ENCODE assay signal across 8 cellular contexts in the genomic region with DNA sequence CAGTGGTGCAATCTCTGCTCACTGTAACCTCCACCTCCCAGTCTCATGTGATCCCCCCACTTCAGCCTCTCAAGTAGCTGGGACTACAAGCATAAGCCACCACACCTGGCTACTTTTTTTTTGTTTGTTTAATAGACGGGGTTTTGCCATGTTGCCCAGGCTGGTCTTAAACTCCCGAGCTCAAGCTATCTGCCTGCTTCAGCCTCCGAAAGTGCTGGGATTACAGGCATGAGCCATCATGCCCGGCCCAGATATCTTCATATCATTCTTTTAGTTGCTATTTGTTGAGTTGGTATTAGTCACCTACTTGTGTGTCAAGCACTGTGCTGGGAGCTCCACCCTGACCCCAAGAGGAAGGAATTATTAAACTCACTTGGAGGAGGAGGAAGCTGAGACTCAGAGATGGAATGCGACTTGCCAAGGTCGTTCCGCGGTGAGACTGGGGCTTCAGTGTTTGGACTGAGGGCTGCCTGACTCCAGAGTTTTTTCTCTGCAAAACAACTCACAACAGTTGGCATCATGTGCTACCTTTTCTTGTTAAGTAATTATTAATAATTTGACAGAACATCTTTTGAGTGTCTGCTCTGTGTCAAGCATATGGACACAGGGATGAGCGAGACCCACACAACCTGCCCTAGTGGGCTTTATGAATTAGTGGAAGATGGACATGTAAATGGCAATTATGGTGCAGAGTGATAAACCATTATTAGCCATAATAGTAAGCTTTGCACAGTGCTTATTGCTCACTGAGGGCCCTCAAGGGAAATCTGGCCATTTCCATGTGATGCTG.
DNase-seq lines count a peak whose midpoint lies in the region; ATAC-seq and TF ChIP-seq lines count a peak whose summit lies in the region.

No MANE protein-coding gene starts in this region.

- intact Hi-C loops in gastrocnemius medialis (cut with DNase I; ENCODE audit: low total_unique reads) = no loop called here

- no peaks in the 10 kb centered on the region for H3K9me3 Mint-ChIP-seq in GM23338

- no peak overlapping the region for H3K27ac Mint-ChIP-seq in GM23338

- H3K79me2 ChIP-seq in GM23338 (replicated peaks; ENCODE audit: insufficient read depth) = no peaks in the 10 kb centered on the region

- H3K4me3 ChIP-seq in GM23338 = no peak overlapping the region
- no peak overlapping the region for H3K4me3 ChIP-seq in SJSA1
- H3K4me3 ChIP-seq in gastrocnemius medialis = no peak overlapping the region

- in situ Hi-C loops in gastrocnemius medialis (cut with MboI; ENCODE audit: low sequenced_read_pairs in 4 of 4) = no loop called here

- H3K4me2 ChIP-seq in GM23338 = no peak overlapping the region

- no peaks in the 10 kb centered on the region for H3K9me3 ChIP-seq in SJSA1 (replicated peaks)
- no peaks in the 10 kb centered on the region for H3K9me3 ChIP-seq in gastrocnemius medialis

- H3K27me3 ChIP-seq in GM23338 (ENCODE audit: insufficient read depth) (no peaks in the 10 kb centered on the region), SJSA1 (replicated peaks) (no peaks in the 10 kb centered on the region; the same call in 1 of the 2 replicates), gastrocnemius medialis (no peaks in the 10 kb centered on the region)

- H4K20me1 ChIP-seq in GM23338 (replicated peaks; ENCODE audit: insufficient read depth) = no peaks in the 10 kb centered on the region

- H3K4me1 ChIP-seq in GM23338 (ENCODE audit: insufficient read depth) = peaks cover 28% of the 10 kb centered on the region
- H3K4me1 ChIP-seq in SJSA1 (replicated peaks) = peaks cover 38% of the 10 kb centered on the region
- H3K4me1 ChIP-seq in gastrocnemius medialis = peaks cover 0 to 9% of the 10 kb centered on the region in 2 donors

- TF ChIP-seq CTCF in GM23338 (conservative IDR thresholded peaks at IDR 0.05; ENCODE audit: low read depth in 2 of 2) (peak; percentile 48 to 63), gastrocnemius medialis (IDR thresholded peaks at IDR 0.05 in 4 of 5, conservative IDR thresholded peaks at IDR 0.05 in 1 of 5) (no peak)

- H3K27me3 Mint-ChIP-seq in GM23338 (ENCODE audit: insufficient read depth, low read depth, poor library complexity) = peaks cover 22% of the 10 kb centered on the region

- no peaks in the 10 kb centered on the region for H3F3A ChIP-seq in GM23338 (replicated peaks; ENCODE audit: low read depth)

- no peaks in the 10 kb centered on the region for H3K9me2 ChIP-seq in GM23338 (ENCODE audit: insufficient read depth)

- no peaks in the 10 kb centered on the region for H3K36me3 ChIP-seq in GM23338 (ENCODE audit: insufficient read depth)
- no peaks in the 10 kb centered on the region for H3K36me3 ChIP-seq in SJSA1
- H3K36me3 ChIP-seq in gastrocnemius medialis = no peaks in the 10 kb centered on the region

- DNase-seq in GM23338 (ENCODE audit: low spot score) = peak; percentile 82
- DNase-seq in SJSA1 (ENCODE audit: low read depth in 1 of 2, low spot score in 2 of 2) = peak; percentile 90 to 91
- peak; percentile 82 for DNase-seq in foreskin melanocyte
- peak in 1 of 2 donors; percentile 24 for DNase-seq in gastrocnemius medialis
- DNase-seq in NCI-H146 (lab: John Stamatoyannopoulos, UW) = no peak
- DNase-seq in activated CD4-positive, alpha-beta T cell treated with anti-CD3 and anti-CD28 coated beads for 1 hour = no peak

- no peaks in the 10 kb centered on the region for H3K36me3 Mint-ChIP-seq in GM23338 (ENCODE audit: low read depth)

- no peak overlapping the region for H3K4me3 Mint-ChIP-seq in GM23338

- no peak for TF ChIP-seq POLR2A in gastrocnemius medialis (IDR thresholded peaks at IDR 0.05)

- H3K4me1 Mint-ChIP-seq in GM23338 = peaks cover 43% of the 10 kb centered on the region

- ATAC-seq in GM23338 (peak; percentile 79), gastrocnemius medialis (peak; percentile 81 to 89), HG03342 (IDR thresholded peaks at IDR 0.05; ENCODE audit: unreplicated experiment) (no peak), GM18868 (IDR thresholded peaks at IDR 0.05; ENCODE audit: unreplicated experiment) (no peak)

- H3K27ac ChIP-seq in GM23338 (ENCODE audit: low read depth) (no peak overlapping the region), SJSA1 (peak overlapping the region; percentile 30; the same call in 1 of the 2 replicates), gastrocnemius medialis (no peak overlapping the region)

- H2AFZ ChIP-seq in GM23338 = peak overlapping the region; percentile 29; the same call in 1 of the 2 replicates

TF ChIP-seq in GM23338, 12 proteins besides CTCF, POLR2A, EP300 and RAD21 (continues in another document):
- TF ChIP-seq POLR2AphosphoS5 (IDR thresholded peaks at IDR 0.05; ENCODE audit: low read depth) (no peak), JUNB (IDR thresholded peaks at IDR 0.05; ENCODE audit: unreplicated experiment) (no peak), CREB1 (CRISPR knock-in tag; IDR thresholded peaks at IDR 0.05; ENCODE audit: low read depth) (no peak), STAT1 (IDR thresholded peaks at IDR 0.05; ENCODE audit: unreplicated experiment) (no peak), EZH2phosphoT487 (IDR thresholded peaks at IDR 0.05; ENCODE audit: unreplicated experiment) (no peak), ZNF114 (CRISPR knock-in tag; IDR thresholded peaks at IDR 0.05) (no peak), NANOG (IDR thresholded peaks at IDR 0.05; ENCODE audit: borderline replicate concordance) (no peak)
- TF ChIP-seq, protein P1, sequence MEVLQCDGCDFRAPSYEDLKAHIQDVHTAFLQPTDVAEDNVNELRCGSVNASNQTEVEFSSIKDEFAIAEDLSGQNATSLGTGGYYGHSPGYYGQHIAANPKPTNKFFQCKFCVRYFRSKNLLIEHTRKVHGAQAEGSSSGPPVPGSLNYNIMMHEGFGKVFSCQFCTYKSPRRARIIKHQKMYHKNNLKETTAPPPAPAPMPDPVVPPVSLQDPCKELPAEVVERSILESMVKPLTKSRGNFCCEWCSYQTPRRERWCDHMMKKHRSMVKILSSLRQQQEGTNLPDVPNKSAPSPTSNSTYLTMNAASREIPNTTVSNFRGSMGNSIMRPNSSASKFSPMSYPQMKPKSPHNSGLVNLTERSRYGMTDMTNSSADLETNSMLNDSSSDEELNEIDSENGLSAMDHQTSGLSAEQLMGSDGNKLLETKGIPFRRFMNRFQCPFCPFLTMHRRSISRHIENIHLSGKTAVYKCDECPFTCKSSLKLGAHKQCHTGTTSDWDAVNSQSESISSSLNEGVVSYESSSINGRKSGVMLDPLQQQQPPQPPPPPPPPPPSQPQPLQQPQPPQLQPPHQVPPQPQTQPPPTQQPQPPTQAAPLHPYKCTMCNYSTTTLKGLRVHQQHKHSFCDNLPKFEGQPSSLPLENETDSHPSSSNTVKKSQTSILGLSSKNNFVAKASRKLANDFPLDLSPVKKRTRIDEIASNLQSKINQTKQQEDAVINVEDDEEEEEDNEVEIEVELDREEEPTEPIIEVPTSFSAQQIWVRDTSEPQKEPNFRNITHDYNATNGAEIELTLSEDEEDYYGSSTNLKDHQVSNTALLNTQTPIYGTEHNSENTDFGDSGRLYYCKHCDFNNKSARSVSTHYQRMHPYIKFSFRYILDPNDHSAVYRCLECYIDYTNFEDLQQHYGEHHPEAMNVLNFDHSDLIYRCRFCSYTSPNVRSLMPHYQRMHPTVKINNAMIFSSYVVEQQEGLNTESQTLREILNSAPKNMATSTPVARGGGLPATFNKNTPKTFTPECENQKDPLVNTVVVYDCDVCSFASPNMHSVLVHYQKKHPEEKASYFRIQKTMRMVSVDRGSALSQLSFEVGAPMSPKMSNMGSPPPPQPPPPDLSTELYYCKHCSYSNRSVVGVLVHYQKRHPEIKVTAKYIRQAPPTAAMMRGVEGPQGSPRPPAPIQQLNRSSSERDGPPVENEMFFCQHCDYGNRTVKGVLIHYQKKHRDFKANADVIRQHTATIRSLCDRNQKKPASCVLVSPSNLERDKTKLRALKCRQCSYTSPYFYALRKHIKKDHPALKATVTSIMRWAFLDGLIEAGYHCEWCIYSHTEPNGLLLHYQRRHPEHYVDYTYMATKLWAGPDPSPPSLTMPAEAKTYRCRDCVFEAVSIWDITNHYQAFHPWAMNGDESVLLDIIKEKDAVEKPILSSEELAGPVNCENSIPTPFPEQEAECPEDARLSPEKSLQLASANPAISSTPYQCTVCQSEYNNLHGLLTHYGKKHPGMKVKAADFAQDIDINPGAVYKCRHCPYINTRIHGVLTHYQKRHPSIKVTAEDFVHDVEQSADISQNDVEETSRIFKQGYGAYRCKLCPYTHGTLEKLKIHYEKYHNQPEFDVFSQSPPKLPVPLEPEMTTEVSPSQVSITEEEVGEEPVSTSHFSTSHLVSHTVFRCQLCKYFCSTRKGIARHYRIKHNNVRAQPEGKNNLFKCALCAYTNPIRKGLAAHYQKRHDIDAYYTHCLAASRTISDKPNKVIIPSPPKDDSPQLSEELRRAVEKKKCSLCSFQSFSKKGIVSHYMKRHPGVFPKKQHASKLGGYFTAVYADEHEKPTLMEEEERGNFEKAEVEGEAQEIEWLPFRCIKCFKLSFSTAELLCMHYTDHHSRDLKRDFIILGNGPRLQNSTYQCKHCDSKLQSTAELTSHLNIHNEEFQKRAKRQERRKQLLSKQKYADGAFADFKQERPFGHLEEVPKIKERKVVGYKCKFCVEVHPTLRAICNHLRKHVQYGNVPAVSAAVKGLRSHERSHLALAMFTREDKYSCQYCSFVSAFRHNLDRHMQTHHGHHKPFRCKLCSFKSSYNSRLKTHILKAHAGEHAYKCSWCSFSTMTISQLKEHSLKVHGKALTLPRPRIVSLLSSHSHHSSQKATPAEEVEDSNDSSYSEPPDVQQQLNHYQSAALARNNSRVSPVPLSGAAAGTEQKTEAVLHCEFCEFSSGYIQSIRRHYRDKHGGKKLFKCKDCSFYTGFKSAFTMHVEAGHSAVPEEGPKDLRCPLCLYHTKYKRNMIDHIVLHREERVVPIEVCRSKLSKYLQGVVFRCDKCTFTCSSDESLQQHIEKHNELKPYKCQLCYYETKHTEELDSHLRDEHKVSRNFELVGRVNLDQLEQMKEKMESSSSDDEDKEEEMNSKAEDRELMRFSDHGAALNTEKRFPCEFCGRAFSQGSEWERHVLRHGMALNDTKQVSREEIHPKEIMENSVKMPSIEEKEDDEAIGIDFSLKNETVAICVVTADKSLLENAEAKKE (CRISPR knock-in tag; IDR thresholded peaks at IDR 0.05) = no peak
- TF ChIP-seq, protein P2, sequence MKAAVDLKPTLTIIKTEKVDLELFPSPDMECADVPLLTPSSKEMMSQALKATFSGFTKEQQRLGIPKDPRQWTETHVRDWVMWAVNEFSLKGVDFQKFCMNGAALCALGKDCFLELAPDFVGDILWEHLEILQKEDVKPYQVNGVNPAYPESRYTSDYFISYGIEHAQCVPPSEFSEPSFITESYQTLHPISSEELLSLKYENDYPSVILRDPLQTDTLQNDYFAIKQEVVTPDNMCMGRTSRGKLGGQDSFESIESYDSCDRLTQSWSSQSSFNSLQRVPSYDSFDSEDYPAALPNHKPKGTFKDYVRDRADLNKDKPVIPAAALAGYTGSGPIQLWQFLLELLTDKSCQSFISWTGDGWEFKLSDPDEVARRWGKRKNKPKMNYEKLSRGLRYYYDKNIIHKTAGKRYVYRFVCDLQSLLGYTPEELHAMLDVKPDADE (IDR thresholded peaks at IDR 0.05) = no peak

Comparison
In these comparisons a context has a peak if more than half of its experiments do, and no peak if none do; other contexts are left out.
1. ATAC-seq: peak in GM23338 (single experiment) and gastrocnemius medialis (2 of 2); none in HG03342 (single experiment) and GM18868 (single experiment).
2. DNase-seq: peak in GM23338 (single experiment), SJSA1 (2 of 2) and foreskin melanocyte (single experiment); none in NCI-H146 (single experiment) and activated CD4-positive, alpha-beta T cell treated with anti-CD3 and anti-CD28 coated beads for 1 hour (single experiment).
3. CTCF ChIP-seq: peak in GM23338 (2 of 2); none in gastrocnemius medialis (0 of 5).